38 cellular contexts compared by ENCODE assay signal in genomic region chr10:61669849-61670248, GRCh38. TPM values are rescaled to one million over a fixed set of nuclear protein-coding genes. Genes with fewer than 3 reads are reported as not detected.
"Had no signal": no experiment of that assay in that cellular context is flagged by ENCODE, and none has a peak within 500 bp of the region (broad histone marks: within the 10 kb centered on the region; RNA-seq: fewer than 3 reads in every experiment).

No MANE protein-coding gene starts in this region.

- H3K4me3 ChIP-seq: adrenal gland, MG63 had no signal

- FAIRE-seq: astrocyte, bronchial epithelial cell, RCC 7860 had no signal

- H3K27ac Mint-ChIP-seq: activated CD4-positive, alpha-beta memory T cell treated with anti-CD3 and anti-CD28 coated beads, Interleukin-2, amount 10 ng/mL, durations not matched to agents 7 days and 5 days; activated CD8-positive, alpha-beta memory T cell treated with anti-CD3 and anti-CD28 coated beads, Interleukin-2, amount 10 ng/mL, durations not matched to agents 7 days and 5 days; activated naive CD4-positive, alpha-beta T cell treated with anti-CD3 and anti-CD28 coated beads, Interleukin-2, amount 50 U/mL, for 24 hours; activated naive CD8-positive, alpha-beta T cell treated with anti-CD3 and anti-CD28 coated beads, Interleukin-2, amount 10 ng/mL, durations not matched to agents 7 days and 5 days; activated T-helper 2 cell treated with anti-CD3 and anti-CD28 coated beads, Interferon-gamma antibody, Interleukin-2, Interleukin-4, amounts not matched to agents 10 μg/mL and 5 μg/mL and 100 μg/mL, durations not matched to agents 14 hours and 24 hours and 36 hours; brain; T-cell; T-helper 17 cell had no signal

- H3K27me3 Mint-ChIP-seq: brain had no signal

- H3K9me3 ChIP-seq: adrenal gland, MG63 had no signal

- H3K27ac ChIP-seq: adrenal gland, RWPE1, WERI-Rb-1 had no signal

- H3K36me3 Mint-ChIP-seq: activated CD8-positive, alpha-beta memory T cell treated with anti-CD3 and anti-CD28 coated beads, Interleukin-2, amount 10 ng/mL, durations not matched to agents 7 days and 5 days; activated naive CD4-positive, alpha-beta T cell treated with anti-CD3 and anti-CD28 coated beads, Interleukin-2, amount 50 U/mL, for 24 hours; activated naive CD8-positive, alpha-beta T cell treated with anti-CD3 and anti-CD28 coated beads, Interleukin-2, amount 10 ng/mL, durations not matched to agents 7 days and 5 days; brain; T-cell had no signal

- ATAC-seq: activated CD8-positive, alpha-beta memory T cell treated with anti-CD3 and anti-CD28 coated beads, Interleukin-2, amount 10 ng/mL, durations not matched to agents 7 days and 5 days; Right ventricle myocardium inferior; T-cell; T-helper 17 cell had no signal

- H3K36me3 ChIP-seq: adrenal gland, MG63, WERI-Rb-1 had no signal

- H3K4me1 ChIP-seq: adrenal gland had no signal

- H3K9me3 Mint-ChIP-seq: activated CD4-positive, alpha-beta memory T cell treated with anti-CD3 and anti-CD28 coated beads, Interleukin-2, amount 10 ng/mL, durations not matched to agents 7 days and 5 days; activated naive CD4-positive, alpha-beta T cell treated with anti-CD3 and anti-CD28 coated beads, Interleukin-2, amount 50 U/mL, for 24 hours; activated naive CD8-positive, alpha-beta T cell treated with anti-CD3 and anti-CD28 coated beads, Interleukin-2, amount 10 ng/mL, durations not matched to agents 7 days and 5 days; activated T-helper 2 cell treated with anti-CD3 and anti-CD28 coated beads, Interferon-gamma antibody, Interleukin-2, Interleukin-4, amounts not matched to agents 10 μg/mL and 5 μg/mL and 100 μg/mL, durations not matched to agents 14 hours and 24 hours and 36 hours; brain; T-cell had no signal

- H3K4me3 Mint-ChIP-seq: activated CD4-positive, alpha-beta memory T cell treated with anti-CD3 and anti-CD28 coated beads, Interleukin-2, amount 10 ng/mL, durations not matched to agents 7 days and 5 days; activated CD8-positive, alpha-beta memory T cell treated with anti-CD3 and anti-CD28 coated beads, Interleukin-2, amount 10 ng/mL, durations not matched to agents 7 days and 5 days; activated naive CD4-positive, alpha-beta T cell treated with anti-CD3 and anti-CD28 coated beads, Interleukin-2, amount 50 U/mL, for 24 hours; activated naive CD8-positive, alpha-beta T cell treated with anti-CD3 and anti-CD28 coated beads, Interleukin-2, amount 10 ng/mL, durations not matched to agents 7 days and 5 days; brain; T-cell; T-helper 17 cell had no signal

- H3K27me3 ChIP-seq: adrenal gland, MG63 had no signal

- H3K4me1 Mint-ChIP-seq: activated CD4-positive, alpha-beta memory T cell treated with anti-CD3 and anti-CD28 coated beads, Interleukin-2, amount 10 ng/mL, durations not matched to agents 7 days and 5 days; activated CD8-positive, alpha-beta memory T cell treated with anti-CD3 and anti-CD28 coated beads, Interleukin-2, amount 10 ng/mL, durations not matched to agents 7 days and 5 days; activated naive CD4-positive, alpha-beta T cell treated with anti-CD3 and anti-CD28 coated beads, Interleukin-2, amount 50 U/mL, for 24 hours; activated naive CD8-positive, alpha-beta T cell treated with anti-CD3 and anti-CD28 coated beads, Interleukin-2, amount 10 ng/mL, durations not matched to agents 7 days and 5 days; brain; T-cell; T-helper 17 cell had no signal

- DNase-seq: activated CD4-positive, alpha-beta memory T cell treated with anti-CD3 and anti-CD28 coated beads, Interleukin-2, amount 10 ng/mL, durations not matched to agents 7 days and 5 days; activated CD4-positive, alpha-beta T cell treated with anti-CD3 and anti-CD28 coated beads for 1 hour; activated CD4-positive, alpha-beta T cell treated with anti-CD3 and anti-CD28 coated beads for 48 hours; activated CD4-positive, CD25-positive, alpha-beta regulatory T cell; activated CD8-positive, alpha-beta memory T cell treated with anti-CD3 and anti-CD28 coated beads for 24 hours; activated CD8-positive, alpha-beta memory T cell treated with anti-CD3 and anti-CD28 coated beads, Interleukin-2, amount 10 ng/mL, durations not matched to agents 7 days and 5 days; activated CD8-positive, alpha-beta memory T cell treated with anti-CD3 and anti-CD28 coated beads, Interleukin-2, amount 50 U/mL, for 48 hours; activated gamma-delta T cell; activated naive CD4-positive, alpha-beta T cell treated with Interleukin-2 at 50 U/mL for 16 hours; activated naive CD8-positive, alpha-beta T cell treated with anti-CD3 and anti-CD28 coated beads, Interleukin-2, amount 10 ng/mL, durations not matched to agents 7 days and 5 days; adrenal gland; caudate nucleus; cerebellar nuclear complex; Kasumi-1; KG1; MG63; NCI-H1092; NCI-H1436 treated with DMSO at 0.1 percent for 48 hours; NCI-H1694 treated with DMSO at 0.1 percent for 48 hours; NCI-H2029; NCI-H345; NCI-H524 treated with DMSO at 0.1 percent for 48 hours; NCI-H748 treated with DMSO at 0.1 percent for 48 hours; NK-92 treated with Interleukin-12 subunit alpha and Interleukin-12 subunit beta, amount 100 ng/mL, for 24 hours; PC-3; SIG-M5; T-cell; T-helper 17 cell; T-helper 9 cell; WERI-Rb-1 had no signal

RNA-seq across cellular contexts. Expression of gene CABCOCO1, which starts 7.1 kb away (rescaled TPM):
- total RNA-seq: activated CD4-positive, alpha-beta memory T cell treated with anti-CD3 and anti-CD28 coated beads, Interleukin-2, amount 10 ng/mL, durations not matched to agents 7 days and 5 days; activated CD8-positive, alpha-beta memory T cell treated with anti-CD3 and anti-CD28 coated beads, Interleukin-2, amount 10 ng/mL, durations not matched to agents 7 days and 5 days; activated naive CD8-positive, alpha-beta T cell treated with anti-CD3 and anti-CD28 coated beads, Interleukin-2, amount 10 ng/mL, durations not matched to agents 7 days and 5 days; activated T-helper 2 cell treated with anti-CD3 and anti-CD28 coated beads, Interferon-gamma antibody, Interleukin-2, Interleukin-4, amounts not matched to agents 10 μg/mL and 5 μg/mL and 100 μg/mL, durations not matched to agents 14 hours and 24 hours and 36 hours; bronchial epithelial cell; PC-3; Right ventricle myocardium inferior; T-cell; T-helper 17 cell had no signal
